ENCODE assay signal across 8 cellular contexts in the genomic region with DNA sequence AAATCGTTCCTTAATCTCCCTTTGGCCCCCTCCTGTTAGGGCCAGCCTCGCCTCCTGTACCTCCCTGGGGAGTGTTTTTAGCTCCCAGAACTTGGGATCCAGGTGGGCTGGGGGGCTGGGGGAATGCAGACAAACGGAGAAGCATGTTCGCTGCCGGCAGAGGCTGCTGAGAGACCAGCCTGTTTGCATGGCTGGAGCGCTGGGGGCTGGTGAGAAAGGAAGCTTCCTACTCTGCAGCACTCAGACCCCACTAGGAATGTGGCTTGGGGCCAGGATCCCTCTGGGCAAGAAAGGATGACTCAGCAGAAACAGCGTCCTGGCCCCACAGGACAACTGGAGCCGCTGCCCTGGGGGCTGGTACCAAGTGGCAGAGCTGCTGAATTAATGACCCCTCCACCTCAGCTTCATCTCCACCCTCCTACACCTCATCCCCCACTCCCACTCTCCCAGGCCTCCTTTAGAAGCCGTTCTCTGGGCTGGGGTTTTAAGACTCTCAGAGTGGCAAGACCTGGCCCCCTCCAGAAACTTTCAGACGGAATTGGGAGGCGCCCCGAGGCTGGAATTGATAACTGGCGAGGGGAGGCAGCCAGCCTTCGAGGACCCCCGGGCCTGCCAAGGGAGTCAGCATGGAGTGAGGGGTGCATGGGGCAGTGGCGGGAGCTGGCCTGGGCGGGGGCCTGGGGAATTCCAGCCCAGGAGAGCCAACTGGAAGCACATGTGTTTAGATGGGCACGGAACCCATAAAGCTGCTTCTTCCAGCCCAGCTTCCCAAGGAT. TPM values are rescaled to one million over a fixed set of nuclear protein-coding genes. Genes with fewer than 3 reads are reported as not detected.
DNase-seq lines count a peak whose midpoint lies in the region; ATAC-seq and TF ChIP-seq lines count a peak whose summit lies in the region.

No MANE protein-coding gene starts in this region.

- 29 to 41% methylated on average over 18 of the region's 18 CpGs for WGBS in lung, 2 donors

- no peaks in the 10 kb centered on the region for H3K27me3 ChIP-seq in effector memory CD4-positive, alpha-beta T cell (replicated peaks; ENCODE audit: control insufficient read depth, insufficient read depth, low read length, poor library complexity, severe bottlenecking)
- H3K27me3 ChIP-seq in lung (ENCODE audit: control insufficient read depth, insufficient read depth), result no peaks in the 10 kb centered on the region

- H3K4me3 ChIP-seq in effector memory CD4-positive, alpha-beta T cell (ENCODE audit: insufficient read depth, low read depth, low read length, poor library complexity, severe bottlenecking), result no peak overlapping the region
- H3K4me3 ChIP-seq in lung, result no peak overlapping the region

- H3K27ac ChIP-seq in effector memory CD4-positive, alpha-beta T cell (ENCODE audit: insufficient read depth, low read length, poor library complexity, severe bottlenecking), result peak overlapping the region; percentile 21
- peak overlapping the region in 1 of 2 donors; percentile 45 for H3K27ac ChIP-seq in lung (ENCODE audit: low read depth in 1 of 2, low read length in 1 of 2)

- H3K36me3 ChIP-seq in effector memory CD4-positive, alpha-beta T cell (ENCODE audit: control insufficient read depth, insufficient read depth, low read length), result no peaks in the 10 kb centered on the region
- no peaks in the 10 kb centered on the region for H3K36me3 ChIP-seq in lung (ENCODE audit: control insufficient read depth in 2 of 2, insufficient read depth in 2 of 2, low read length in 2 of 2)

- DNase-seq in 8988T, result peak; percentile 69
- DNase-seq in GM03348 (ENCODE audit: low spot score), result peak; percentile 90
- peak; percentile 96 for DNase-seq in RPMI7951 (ENCODE audit: low read depth)
- DNase-seq in effector memory CD4-positive, alpha-beta T cell, result no peak
- DNase-seq in lung (ENCODE audit: low spot score), result peak; percentile 66
- DNase-seq in ureter (ENCODE audit: low spot score), result peak; percentile 71

- ATAC-seq in lung (ENCODE audit: insufficient read depth, low FRiP score), result no peak
- no peak for ATAC-seq in HG02623 (IDR thresholded peaks at IDR 0.05; ENCODE audit: unreplicated experiment)
- ATAC-seq in HG02571 (IDR thresholded peaks at IDR 0.05; ENCODE audit: unreplicated experiment), result no peak

- no peaks in the 10 kb centered on the region for H3K9me3 ChIP-seq in effector memory CD4-positive, alpha-beta T cell (ENCODE audit: control insufficient read depth, low read length)
- H3K9me3 ChIP-seq in lung (ENCODE audit: control insufficient read depth in 2 of 2, insufficient read depth in 1 of 2, low read length in 1 of 2), result no peaks in the 10 kb centered on the region

- TF ChIP-seq CTCF in lung (IDR thresholded peaks at IDR 0.05; ENCODE audit: control extremely low read depth, extremely low read depth), result no peak

- peaks cover 63% of the 10 kb centered on the region for H3K4me1 ChIP-seq in effector memory CD4-positive, alpha-beta T cell (ENCODE audit: control insufficient read depth, insufficient read depth, low read length, poor library complexity, severe bottlenecking)
- H3K4me1 ChIP-seq in lung (ENCODE audit: control insufficient read depth in 2 of 2, insufficient read depth in 2 of 2, low read length in 2 of 2), result peaks cover 5 to 26% of the 10 kb centered on the region in 2 donors

RNA-seq across cellular contexts. Expression of a gene that starts 28.5 kb away (rescaled TPM):
- total RNA-seq in RPMI7951 (2014; rRNA removed; shearing (Covaris generic)), result not detected in 2 replicates
- total RNA-seq in lung, result under 1 TPM in 1 of 2 donors, not detected in 1; 0.52 TPM
- polyA plus RNA-seq in lung, result under 1 TPM in 1 of 2 donors, not detected in 1; 0.10 TPM
- 0.55 TPM for total RNA-seq in ureter

RNA-seq across cellular contexts. Expression of a gene that starts 51.4 kb away (rescaled TPM):
- total RNA-seq in RPMI7951 (2014; rRNA removed; shearing (Covaris generic)), result 229 and 247 TPM in 2 replicates
- total RNA-seq in lung (10 to 100 TPM; 11.0 to 39.5 TPM), ureter (55.6 TPM)
- polyA plus RNA-seq in lung, result 10 to 100 TPM; 21.7 to 24.1 TPM

Comparison
In these comparisons a context has a peak if more than half of its experiments do, and no peak if none do; other contexts are left out.
1. DNase-seq: peak in 8988T (single experiment), GM03348 (single experiment), RPMI7951 (single experiment), lung (single experiment) and ureter (single experiment); none in effector memory CD4-positive, alpha-beta T cell (0 of 3).